In the genomic region with DNA sequence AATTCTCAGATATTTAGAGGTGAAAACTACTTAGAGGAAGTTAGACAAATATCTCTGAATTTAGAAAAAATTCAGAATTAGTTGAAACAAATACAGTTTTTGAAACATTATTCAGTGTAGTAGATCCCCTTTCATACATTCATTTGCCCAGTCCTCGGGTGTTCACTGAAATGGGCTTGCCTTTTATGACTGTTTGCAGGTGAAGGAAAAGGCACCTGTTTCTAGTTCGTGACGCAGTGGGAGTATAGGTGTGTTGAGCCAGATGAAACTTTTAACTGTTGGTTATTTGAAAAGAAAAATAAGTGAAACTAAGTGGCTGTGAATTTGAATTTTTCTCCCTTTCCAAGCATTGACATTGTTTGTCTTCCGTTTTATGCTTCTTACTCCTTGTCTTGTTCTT, we compare ENCODE assay signal across 8 cellular contexts. TPM values are rescaled to one million over a fixed set of nuclear protein-coding genes. Genes with fewer than 3 reads are reported as not detected.
"Had no signal": no experiment of that assay in that cellular context is flagged by ENCODE, and none has a peak within 500 bp of the region (broad histone marks: within the 10 kb centered on the region; RNA-seq: fewer than 3 reads in every experiment).

No MANE protein-coding gene starts in this region.

- DNase-seq: H9, IMR-90 had no signal

- H3K9me3 Mint-ChIP-seq: GM23338, H9 had no signal

- ATAC-seq: GM23338, K562 had no signal

- FAIRE-seq: H1, H54, HTR-8/SVneo, K562 had no signal

- H3K4me1 Mint-ChIP-seq: GM23338 had no signal

- H3K4me2 ChIP-seq: GM23338 had no signal

- H3K4me3 Mint-ChIP-seq: GM23338, H9 had no signal

- H2AFZ ChIP-seq: GM23338 had no signal

- H3K27ac Mint-ChIP-seq: GM23338, H9 had no signal

- H3K4me3 ChIP-seq: GM23338, K562 had no signal

RNA-seq across cellular contexts. Expression of a gene that starts 28.9 kb away (rescaled TPM):
- total RNA-seq: HT-29, K562 had no signal
